In genomic region chr3:62134061-62134496, GRCh38 we compare ENCODE assay signal across 1 cellular context.
TF ChIP-seq lines count a peak whose summit lies in the region.

No MANE protein-coding gene starts in this region.

TF ChIP-seq in WTC11, 78 proteins besides CTCF, POLR2A, EP300 and RAD21 (continued from another document):
- TF ChIP-seq NFE2L1 (CRISPR knock-in tag; IDR thresholded peaks at IDR 0.05) (no peak), MYBL2 (CRISPR knock-in tag; IDR thresholded peaks at IDR 0.05) (no peak), ATF2 (CRISPR knock-in tag; IDR thresholded peaks at IDR 0.05; ENCODE audit: borderline replicate concordance, low read depth) (no peak), GABPB1 (CRISPR knock-in tag; IDR thresholded peaks at IDR 0.05) (no peak)
